In the genomic region with DNA sequence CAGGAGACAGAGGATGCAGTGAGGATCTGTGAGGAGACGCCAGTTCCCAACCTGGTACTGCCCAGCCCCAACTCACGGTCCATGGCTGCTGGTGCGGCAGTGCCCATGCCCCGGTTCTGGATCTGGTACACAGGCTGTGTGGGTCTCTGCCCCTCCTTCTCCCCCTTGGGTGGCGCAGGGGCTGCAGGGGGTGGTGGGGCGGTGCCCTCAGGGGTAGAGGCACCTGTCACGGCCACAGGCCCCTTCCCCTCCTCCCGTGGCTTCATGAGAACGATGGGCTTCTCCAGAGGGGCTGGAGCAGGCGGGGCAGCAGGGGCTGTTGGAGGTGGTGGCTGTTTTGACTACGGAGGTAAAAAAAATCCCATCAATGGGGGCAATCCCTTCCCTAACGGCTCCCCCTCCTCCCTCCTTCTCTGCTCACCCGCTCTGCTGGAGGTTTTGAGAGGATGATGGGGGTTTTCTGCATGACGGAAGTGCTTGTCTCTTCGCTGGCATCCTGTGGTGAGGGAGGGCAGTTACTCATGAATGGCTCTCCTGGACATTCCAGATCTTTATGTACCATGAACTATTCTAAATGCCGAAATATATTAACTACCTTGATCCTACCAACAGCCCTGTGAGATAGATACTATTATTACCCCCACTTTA, we compare ENCODE assay signal across 1 cellular context.
TF ChIP-seq lines count a peak whose summit lies in the region.

No MANE protein-coding gene starts in this region.

TF ChIP-seq in GM12878, 131 proteins besides CTCF, POLR2A, EP300 and RAD21 (continued from another document):
- TF ChIP-seq ZBTB4 (CRISPR knock-in tag; IDR thresholded peaks at IDR 0.05): no peak
- TF ChIP-seq RELA (IDR thresholded peaks at IDR 0.05; ENCODE audit: borderline replicate concordance, partially characterized antibody): peak; percentile 55
- no peak for TF ChIP-seq CEBPB (IDR thresholded peaks at IDR 0.05; ENCODE audit: borderline replicate concordance in 1 of 2, low read depth in 2 of 2, low read length in 2 of 2)
- TF ChIP-seq SREBF2 (IDR thresholded peaks at IDR 0.05; ENCODE audit: low read length): no peak
- peak; percentile 59; the same call in 1 of the 2 replicates for TF ChIP-seq ZBED1 (IDR thresholded peaks at IDR 0.05; ENCODE audit: borderline replicate concordance)
- TF ChIP-seq RUNX3 (IDR thresholded peaks at IDR 0.05; ENCODE audit: low read length): peak; percentile 76
- TF ChIP-seq TBL1XR1 (IDR thresholded peaks at IDR 0.05; ENCODE audit: low read depth, low read length): no peak
- TF ChIP-seq FOXM1 (IDR thresholded peaks at IDR 0.05; ENCODE audit: low read depth, low read length): no peak
- peak in 1 of 2 experiments; percentile 34; a peak in 1 of 4 replicates for TF ChIP-seq ETV6 (conservative IDR thresholded peaks at IDR 0.05 in 1 of 2, IDR thresholded peaks at IDR 0.05 in 1 of 2; ENCODE audit: borderline replicate concordance in 1 of 2, low read depth in 1 of 2)
- peak; percentile 82 for TF ChIP-seq IKZF1 (conservative IDR thresholded peaks at IDR 0.05)
- TF ChIP-seq EED (IDR thresholded peaks at IDR 0.05; ENCODE audit: low read depth): peak; percentile 76
- TF ChIP-seq, protein P1, sequence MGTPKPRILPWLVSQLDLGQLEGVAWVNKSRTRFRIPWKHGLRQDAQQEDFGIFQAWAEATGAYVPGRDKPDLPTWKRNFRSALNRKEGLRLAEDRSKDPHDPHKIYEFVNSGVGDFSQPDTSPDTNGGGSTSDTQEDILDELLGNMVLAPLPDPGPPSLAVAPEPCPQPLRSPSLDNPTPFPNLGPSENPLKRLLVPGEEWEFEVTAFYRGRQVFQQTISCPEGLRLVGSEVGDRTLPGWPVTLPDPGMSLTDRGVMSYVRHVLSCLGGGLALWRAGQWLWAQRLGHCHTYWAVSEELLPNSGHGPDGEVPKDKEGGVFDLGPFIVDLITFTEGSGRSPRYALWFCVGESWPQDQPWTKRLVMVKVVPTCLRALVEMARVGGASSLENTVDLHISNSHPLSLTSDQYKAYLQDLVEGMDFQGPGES (IDR thresholded peaks at IDR 0.05): no peak
- no peak for TF ChIP-seq TAF1 (IDR thresholded peaks at IDR 0.05; ENCODE audit: borderline replicate concordance, low read depth, low read length)
- 0 out of 4 replicates have a peak, but pooled peaks of 1 of the 2 experiments have one; percentile 19 for TF ChIP-seq SRF (IDR thresholded peaks at IDR 0.05; ENCODE audit: low read depth in 2 of 2, low read length in 2 of 2)
